Comparison of ENCODE assay signal across 37 cellular contexts in genomic region chr19:45206328-45206727, GRCh38. TPM values are rescaled to one million over a fixed set of nuclear protein-coding genes. Genes with fewer than 3 reads are reported as not detected.
"Had no signal": no experiment of that assay in that cellular context is flagged by ENCODE, and none has a peak within 500 bp of the region (broad histone marks: within the 10 kb centered on the region; RNA-seq: fewer than 3 reads in every experiment).

No MANE protein-coding gene starts in this region.

- H3K4me3 ChIP-seq: adrenal gland, ascending aorta, body of pancreas, breast epithelium, cardiac muscle cell had no signal

- H3K27me3 ChIP-seq: adrenal gland, ascending aorta, body of pancreas, brain microvascular endothelial cell, breast epithelium, cardiac muscle cell had no signal

- H3K36me3 ChIP-seq: adrenal gland, ascending aorta, brain microvascular endothelial cell, breast epithelium, cardiac muscle cell had no signal

- DNase-seq: activated effector memory CD4-positive, alpha-beta T cell treated with anti-CD3 and anti-CD28 coated beads, Interleukin-2, amount 50 U/mL, for 16 hours; activated effector memory CD4-positive, alpha-beta T cell treated with Interleukin-2 at 50 U/mL for 16 hours; activated gamma-delta T cell; activated gamma-delta T cell treated with Interleukin-2 at 50 U/mL for 16 hours; activated naive CD4-positive, alpha-beta T cell; activated naive CD4-positive, alpha-beta T cell treated with anti-CD3 and anti-CD28 coated beads for 36 hours; activated naive CD4-positive, alpha-beta T cell treated with anti-CD3 and anti-CD28 coated beads, Interleukin-2, amount 10 ng/mL, durations not matched to agents 7 days and 5 days; activated naive CD4-positive, alpha-beta T cell treated with anti-CD3 and anti-CD28 coated beads, Interleukin-2, amount 50 U/mL, for 16 hours; activated naive CD4-positive, alpha-beta T cell treated with Interleukin-2 at 50 U/mL for 16 hours; activated naive CD8-positive, alpha-beta T cell treated with anti-CD3 and anti-CD28 coated beads for 36 hours; activated naive CD8-positive, alpha-beta T cell treated with anti-CD3 and anti-CD28 coated beads, Interleukin-2, amount 10 ng/mL, durations not matched to agents 7 days and 5 days; activated naive CD8-positive, alpha-beta T cell treated with anti-CD3 and anti-CD28 coated beads, Interleukin-2, amount 50 U/mL, for 24 hours; activated T-cell treated with anti-CD3 and anti-CD28 coated beads, Interleukin-2, amount 50 U/mL, for 1 hour; activated T-cell treated with anti-CD3 and anti-CD28 coated beads, Interleukin-2, amount 50 U/mL, for 24 hours; activated T-cell treated with anti-CD3 and anti-CD28 coated beads, Interleukin-2, amount 50 U/mL, for 4 hours; activated T-cell treated with anti-CD3 and anti-CD28 coated beads, Interleukin-2, amount 50 U/mL, for 48 hours; activated T-cell treated with anti-CD3 and anti-CD28 coated beads, Interleukin-2, amount 50 U/mL, for 72 hours; adrenal gland; amniotic stem cell; amygdala; anterior cingulate cortex; aorta; body of pancreas; brain microvascular endothelial cell; caudate nucleus; central memory CD4-positive, alpha-beta T cell; cerebellar nuclear complex had no signal

- H3K4me1 ChIP-seq: ascending aorta, breast epithelium had no signal

- H3K9me3 ChIP-seq: adrenal gland, ascending aorta, body of pancreas, breast epithelium had no signal

- ATAC-seq: activated naive CD4-positive, alpha-beta T cell treated with anti-CD3 and anti-CD28 coated beads, Interleukin-2, amount 50 U/mL, for 72 hours; activated naive CD8-positive, alpha-beta T cell treated with anti-CD3 and anti-CD28 coated beads, Interleukin-2, amount 50 U/mL, for 24 hours; activated T-cell treated with anti-CD3 and anti-CD28 coated beads, Interleukin-2, amount 50 U/mL, for 4 hours; activated T-cell treated with anti-CD3 and anti-CD28 coated beads, Interleukin-2, amount 50 U/mL, for 72 hours; activated T-helper 17 cell treated with anti-CD3 and anti-CD28 coated beads, Interleukin-2, amount 50 U/mL, for 72 hours; body of pancreas had no signal

- H3K27ac ChIP-seq: adrenal gland, ascending aorta, body of pancreas, brain microvascular endothelial cell, breast epithelium, cardiac muscle cell had no signal

- FAIRE-seq: astrocyte, bronchial epithelial cell had no signal

RNA-seq across cellular contexts. Expression of gene EXOC3L2, which starts 38.9 kb away (rescaled TPM):
- total RNA-seq: activated naive CD4-positive, alpha-beta T cell treated with anti-CD3 and anti-CD28 coated beads for 36 hours; activated naive CD4-positive, alpha-beta T cell treated with anti-CD3 and anti-CD28 coated beads, Interleukin-2, amount 50 U/mL, for 72 hours; activated naive CD8-positive, alpha-beta T cell treated with anti-CD3 and anti-CD28 coated beads for 36 hours; activated naive CD8-positive, alpha-beta T cell treated with anti-CD3 and anti-CD28 coated beads, Interleukin-2, amount 10 ng/mL, durations not matched to agents 7 days and 5 days; activated T-cell treated with anti-CD3 and anti-CD28 coated beads, Interleukin-2, amount 50 U/mL, for 4 hours; activated T-cell treated with anti-CD3 and anti-CD28 coated beads, Interleukin-2, amount 50 U/mL, for 72 hours; activated T-helper 1 cell treated with anti-CD3 and anti-CD28 coated beads, Interleukin-12 subunit alpha, Interleukin-12 subunit beta, Interleukin-2, Interleukin-4 antibody, amounts not matched to agents 30 ng/mL and 10 ng/mL and 1 ng/mL, durations not matched to agents 14 hours and 24 hours and 36 hours; activated T-helper 17 cell treated with anti-CD3 and anti-CD28 coated beads, Interleukin-2, amount 50 U/mL, for 72 hours; activated T-helper 2 cell treated with anti-CD3 and anti-CD28 coated beads, Interferon-gamma antibody, Interleukin-2, Interleukin-4, amounts not matched to agents 10 μg/mL and 5 μg/mL and 100 μg/mL, durations not matched to agents 14 hours and 24 hours and 36 hours; bronchial epithelial cell had no signal

RNA-seq across cellular contexts. Expression of gene NKPD1, which starts 45.5 kb away (rescaled TPM):
- total RNA-seq: aorta, ascending aorta, astrocyte, body of pancreas, cardiac septum had no signal
